ENCODE assay signal across 28 cellular contexts in genomic region chr12:132803125-132803524, GRCh38.
"Had no signal": no experiment of that assay in that cellular context is flagged by ENCODE, and none has a peak within 500 bp of the region (broad histone marks: within the 10 kb centered on the region; RNA-seq: fewer than 3 reads in every experiment).

No MANE protein-coding gene starts in this region.

- H3K27ac Mint-ChIP-seq: immature natural killer cell; naive thymus-derived CD8-positive, alpha-beta T cell; nephron; neural progenitor cell; progenitor cell of endocrine pancreas had no signal

- H3K9me3 Mint-ChIP-seq: immature natural killer cell; naive thymus-derived CD8-positive, alpha-beta T cell; nephron; neural progenitor cell; stimulated activated naive CD8-positive, alpha-beta T cell treated with anti-CD3 and anti-CD28 coated beads, Interleukin-15, amount 100 ng/mL, for 72 hours had no signal

- H3K9ac ChIP-seq: neural progenitor cell had no signal

- H3K4me1 ChIP-seq: left lung, lower lobe of right lung, neural progenitor cell, thyroid gland, transverse colon, upper lobe of left lung, vagina had no signal

- H3K4me3 ChIP-seq: left lung, lower lobe of right lung, neural progenitor cell, ovary, right atrium auricular region, skin epidermis, testis, thyroid gland, transverse colon, upper lobe of left lung, vagina had no signal

- H3K4me2 ChIP-seq: neural progenitor cell had no signal

- H3K27me3 ChIP-seq: left lung, neural progenitor cell, neutrophil, ovary, right atrium auricular region, testis, thyroid gland, transverse colon, upper lobe of left lung, vagina had no signal

- H3K4me3 Mint-ChIP-seq: immature natural killer cell; naive thymus-derived CD8-positive, alpha-beta T cell; nephron; neural progenitor cell; stimulated activated naive CD8-positive, alpha-beta T cell treated with anti-CD3 and anti-CD28 coated beads, Interleukin-15, amount 100 ng/mL, for 72 hours had no signal

- H3K27me3 Mint-ChIP-seq: naive thymus-derived CD8-positive, alpha-beta T cell; progenitor cell of endocrine pancreas; stimulated activated naive CD8-positive, alpha-beta T cell treated with anti-CD3 and anti-CD28 coated beads, Interleukin-15, amount 100 ng/mL, for 72 hours had no signal

- H3K4me1 Mint-ChIP-seq: nephron, neural progenitor cell had no signal

- H3K36me3 ChIP-seq: neural progenitor cell, ovary had no signal

- ATAC-seq: left colon; left lung; lower lobe of right lung; naive thymus-derived CD8-positive, alpha-beta T cell; stimulated activated naive CD8-positive, alpha-beta T cell treated with anti-CD3 and anti-CD28 coated beads, Interleukin-15, amount 100 ng/mL, for 72 hours had no signal

- H3K9me3 ChIP-seq: left lung, lower lobe of right lung, neutrophil, ovary, right atrium auricular region, testis, thyroid gland, transverse colon, upper lobe of left lung, vagina had no signal

- FAIRE-seq: islet of Langerhans, kidney had no signal

- H3K27ac ChIP-seq: left lung, lower lobe of right lung, neural progenitor cell, neutrophil, ovary, right atrium auricular region, skin epidermis, testis, thyroid gland, transverse colon, upper lobe of left lung, vagina had no signal

- H2AFZ ChIP-seq: neural progenitor cell had no signal

- DNase-seq: hypothalamus; immature natural killer cell; kidney; left colon; lower lobe of right lung; mesenchymal stem cell; naive thymus-derived CD8-positive, alpha-beta T cell; occipital lobe; ovary; stimulated activated CD4-positive, alpha-beta T cell treated with anti-CD3 and anti-CD28 coated beads, Interleukin-12 subunit alpha, Interleukin-12 subunit beta, amount 100 ng/mL, for 4 hours; stimulated activated CD4-positive, alpha-beta T cell treated with anti-CD3 and anti-CD28 coated beads, Interleukin-15, amount 100 ng/mL, for 24 hours; stimulated activated CD4-positive, alpha-beta T cell treated with anti-CD3 and anti-CD28 coated beads, Interleukin-2, amount 100 ng/mL, for 24 hours; stimulated activated CD4-positive, alpha-beta T cell treated with anti-CD3 and anti-CD28 coated beads, Interleukin-4, amount 100 ng/mL, for 1 hour; stimulated activated naive CD4-positive, alpha-beta T cell treated with Interleukin-2 at 50 U/mL for 16 hours; stimulated activated naive CD8-positive, alpha-beta T cell treated with anti-CD3 and anti-CD28 coated beads, Interleukin-15, amount 100 ng/mL, for 72 hours; testis; thyroid gland; transverse colon had no signal
